1 cellular context compared by ENCODE assay signal in genomic region chr6:146943673-146944072, GRCh38.
A peak's percentile ranks its signal among the peaks of the same experiment; 100 is the strongest.
TF ChIP-seq lines count a peak whose summit lies in the region.

No MANE protein-coding gene starts in this region.

TF ChIP-seq in HepG2, 621 proteins besides CTCF, POLR2A, EP300 and RAD21 (continued from another document and continues in another):
- no peak for TF ChIP-seq ATF4 (CRISPR knock-in tag; IDR thresholded peaks at IDR 0.05)
- no peak for TF ChIP-seq IKZF4 (CRISPR knock-in tag; IDR thresholded peaks at IDR 0.05; ENCODE audit: borderline replicate concordance, low read depth, not compliant biosample characterization)
- TF ChIP-seq SMAD3 (CRISPR knock-in tag; IDR thresholded peaks at IDR 0.05) = no peak
- TF ChIP-seq SMAD9 (CRISPR knock-in tag; IDR thresholded peaks at IDR 0.05) = no peak
- TF ChIP-seq ZUFSP (CRISPR knock-in tag; IDR thresholded peaks at IDR 0.05; ENCODE audit: borderline replicate concordance) = no peak
- TF ChIP-seq SP4 (CRISPR knock-in tag; IDR thresholded peaks at IDR 0.05) = no peak
- TF ChIP-seq SNAPC4 (CRISPR knock-in tag; IDR thresholded peaks at IDR 0.05) = no peak
- TF ChIP-seq ZMAT5 (CRISPR knock-in tag; IDR thresholded peaks at IDR 0.05; ENCODE audit: borderline replicate concordance, low read depth) = no peak
- TF ChIP-seq ZFP62 (CRISPR knock-in tag; IDR thresholded peaks at IDR 0.05) = no peak
- no peak for TF ChIP-seq PHF5A (CRISPR knock-in tag; IDR thresholded peaks at IDR 0.05; ENCODE audit: low read depth, unreplicated experiment)
- TF ChIP-seq RXRA (CRISPR knock-in tag; IDR thresholded peaks at IDR 0.05) = 0 out of 2 replicates have a peak, but pooled peaks have one; percentile 23
- no peak for TF ChIP-seq ZNF205 (CRISPR knock-in tag; IDR thresholded peaks at IDR 0.05)
- 0 out of 2 replicates have a peak, but pooled peaks have one; percentile 16 for TF ChIP-seq MIER2 (CRISPR knock-in tag; IDR thresholded peaks at IDR 0.05)
- 0 out of 2 replicates have a peak, but pooled peaks have one; percentile 11 for TF ChIP-seq SOX5 (CRISPR knock-in tag; IDR thresholded peaks at IDR 0.05; ENCODE audit: borderline replicate concordance)
- no peak for TF ChIP-seq ELK4 (CRISPR knock-in tag; IDR thresholded peaks at IDR 0.05; ENCODE audit: borderline replicate concordance)
- TF ChIP-seq ZNF615 (CRISPR knock-in tag; IDR thresholded peaks at IDR 0.05; ENCODE audit: borderline replicate concordance) = no peak
- TF ChIP-seq CEBPG (CRISPR knock-in tag; IDR thresholded peaks at IDR 0.05) = 0 out of 2 replicates have a peak, but pooled peaks have one; percentile 48
- no peak for TF ChIP-seq EHMT2 (IDR thresholded peaks at IDR 0.05; ENCODE audit: borderline replicate concordance, low read depth, low read length)
- TF ChIP-seq ZNF567 (CRISPR knock-in tag; IDR thresholded peaks at IDR 0.05; ENCODE audit: borderline replicate concordance) = no peak
- TF ChIP-seq ZNF234 (CRISPR knock-in tag; conservative IDR thresholded peaks at IDR 0.05) = no peak
- no peak for TF ChIP-seq GATA4 (IDR thresholded peaks at IDR 0.05; ENCODE audit: borderline replicate concordance, low read depth)
- no peak for TF ChIP-seq EED (CRISPR knock-in tag; IDR thresholded peaks at IDR 0.05)
- no peak for TF ChIP-seq ZC3H4 (CRISPR knock-in tag; IDR thresholded peaks at IDR 0.05; ENCODE audit: borderline replicate concordance)
- peak; percentile 30; the same call in 1 of the 2 replicates for TF ChIP-seq BCL6 (CRISPR knock-in tag; IDR thresholded peaks at IDR 0.05)
- no peak for TF ChIP-seq RERE (CRISPR knock-in tag; IDR thresholded peaks at IDR 0.05; ENCODE audit: low read depth)
- no peak for TF ChIP-seq DDIT3 (CRISPR knock-in tag; IDR thresholded peaks at IDR 0.05)
- no peak for TF ChIP-seq GLMP (CRISPR knock-in tag; IDR thresholded peaks at IDR 0.05; ENCODE audit: borderline replicate concordance)
- no peak for TF ChIP-seq GMEB1 (CRISPR knock-in tag; IDR thresholded peaks at IDR 0.05; ENCODE audit: borderline replicate concordance)
- 0 out of 2 replicates have a peak, but pooled peaks have one; percentile 15 for TF ChIP-seq FOXK1 (CRISPR knock-in tag; IDR thresholded peaks at IDR 0.05; ENCODE audit: borderline replicate concordance, low read depth)
- TF ChIP-seq GABPB1 (CRISPR knock-in tag; IDR thresholded peaks at IDR 0.05) = 0 out of 2 replicates have a peak, but pooled peaks have one; percentile 17
- no peak for TF ChIP-seq ZNF672 (CRISPR knock-in tag; IDR thresholded peaks at IDR 0.05)
- no peak for TF ChIP-seq ZBED4 (CRISPR knock-in tag; IDR thresholded peaks at IDR 0.05; ENCODE audit: borderline replicate concordance)
